ENCODE assay signal across 13 cellular contexts in the genomic region with DNA sequence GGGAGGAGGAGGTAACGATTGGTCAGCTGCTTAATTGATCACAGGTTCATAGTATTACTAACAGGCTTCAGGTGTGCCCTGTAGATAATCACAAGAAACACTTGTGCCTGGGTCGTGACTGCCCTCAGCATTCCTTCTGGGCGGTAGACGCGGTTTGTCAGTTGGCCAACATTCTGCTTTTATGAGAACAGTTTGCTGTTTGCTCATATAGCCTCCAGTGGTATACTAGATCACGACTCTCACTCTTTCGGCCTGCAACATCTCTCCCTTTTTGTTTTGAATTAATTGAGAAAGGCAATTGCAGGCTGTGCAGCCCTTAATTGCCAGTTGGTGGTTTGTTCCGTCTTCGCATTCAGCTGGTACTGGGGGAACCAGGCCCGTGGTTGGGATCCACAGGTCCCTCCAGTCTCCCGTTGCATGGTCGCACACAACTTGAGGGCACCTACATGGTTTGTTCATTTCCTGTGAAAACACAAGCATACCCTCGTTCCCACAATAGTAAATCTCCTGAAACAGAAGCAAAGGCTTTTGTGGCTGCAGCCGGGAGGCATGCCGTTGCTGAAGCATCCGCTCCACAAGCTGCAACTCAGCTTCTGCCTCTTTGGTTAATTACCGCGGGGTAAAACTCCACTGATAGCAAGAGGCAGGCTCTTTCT. TPM values are rescaled to one million over a fixed set of nuclear protein-coding genes. Genes with fewer than 3 reads are reported as not detected.
DNase-seq lines count a peak whose midpoint lies in the region; ATAC-seq and TF ChIP-seq lines count a peak whose summit lies in the region.
"Had no signal": no experiment of that assay in that cellular context is flagged by ENCODE, and none has a peak within 500 bp of the region (broad histone marks: within the 10 kb centered on the region; RNA-seq: fewer than 3 reads in every experiment).

No MANE protein-coding gene starts in this region.

- peaks cover 10% of the 10 kb centered on the region for H3K9me3 Mint-ChIP-seq in activated T-cell treated with anti-CD3 and anti-CD28 coated beads, Interleukin-2, amount 50 U/mL, for 24 hours

- H3K4me3 Mint-ChIP-seq in activated T-cell treated with anti-CD3 and anti-CD28 coated beads, Interleukin-2, amount 50 U/mL, for 24 hours, result no peak overlapping the region
- H3K4me3 Mint-ChIP-seq: stimulated activated effector memory CD8-positive, alpha-beta T cell treated with anti-CD3 and anti-CD28 coated beads, Interleukin-12 subunit alpha, Interleukin-12 subunit beta, amount 100 ng/mL, for 72 hours had no signal

- DNase-seq in activated T-cell treated with anti-CD3 and anti-CD28 coated beads, Interleukin-2, amount 50 U/mL, for 24 hours, result peak; percentile 27
- DNase-seq in activated T-cell treated with anti-CD3 and anti-CD28 coated beads for 4 hours, result no peak
- peak; percentile 28 for DNase-seq in coronary artery (ENCODE audit: low spot score)
- peak; percentile 42 for DNase-seq in sciatic nerve (ENCODE audit: low spot score)
- DNase-seq in SW 1271 (lab: John Stamatoyannopoulos, UW), result no peak
- DNase-seq in NCI-H82 treated with DMSO at 0.1 percent for 48 hours (lab: John Stamatoyannopoulos, UW; ENCODE audit: unreplicated experiment), result no peak
- DNase-seq: body of pancreas, heart right ventricle, NCI-H2081 had no signal

- peaks cover 12% of the 10 kb centered on the region; the same call in 1 of the 2 replicates for H3K9me3 ChIP-seq in Loucy (ENCODE audit: insufficient read depth, low read depth, low read length)

- ATAC-seq in sciatic nerve, result no peak
- ATAC-seq in GM21529 (IDR thresholded peaks at IDR 0.05; ENCODE audit: unreplicated experiment), result no peak
- ATAC-seq: body of pancreas; stimulated activated effector memory CD8-positive, alpha-beta T cell treated with anti-CD3 and anti-CD28 coated beads, Interleukin-12 subunit alpha, Interleukin-12 subunit beta, amount 100 ng/mL, for 72 hours had no signal

- peak overlapping the region; percentile 77 for H3K9ac ChIP-seq in Loucy (ENCODE audit: low read depth, low read length, poor library complexity, severe bottlenecking)

- no peak for TF ChIP-seq CTCF in Loucy (conservative IDR thresholded peaks at IDR 0.05; ENCODE audit: low read length)
- TF ChIP-seq CTCF in coronary artery (IDR thresholded peaks at IDR 0.05), result no peak

- no peaks in the 10 kb centered on the region for H3K36me3 ChIP-seq in Loucy (ENCODE audit: insufficient read depth, low read length)
- H3K36me3 ChIP-seq: heart right ventricle had no signal

- peaks cover 10% of the 10 kb centered on the region for H3K4me1 Mint-ChIP-seq in activated T-cell treated with anti-CD3 and anti-CD28 coated beads, Interleukin-2, amount 50 U/mL, for 24 hours (ENCODE audit: low read depth)
- H3K4me1 Mint-ChIP-seq: stimulated activated effector memory CD8-positive, alpha-beta T cell treated with anti-CD3 and anti-CD28 coated beads, Interleukin-12 subunit alpha, Interleukin-12 subunit beta, amount 100 ng/mL, for 72 hours had no signal

- peaks cover 68% of the 10 kb centered on the region for H3K4me1 ChIP-seq in Loucy (ENCODE audit: insufficient read depth, low read length, poor library complexity, severe bottlenecking)
- H3K4me1 ChIP-seq: body of pancreas, heart right ventricle had no signal

- peaks cover 32% of the 10 kb centered on the region for H3F3A ChIP-seq in Loucy (ENCODE audit: low read depth)

- H2AFZ ChIP-seq in Loucy (ENCODE audit: low read length), result peak overlapping the region; percentile 39

- H3K27ac Mint-ChIP-seq in activated T-cell treated with anti-CD3 and anti-CD28 coated beads, Interleukin-2, amount 50 U/mL, for 24 hours, result no peak overlapping the region
- H3K27ac Mint-ChIP-seq: stimulated activated effector memory CD8-positive, alpha-beta T cell treated with anti-CD3 and anti-CD28 coated beads, Interleukin-12 subunit alpha, Interleukin-12 subunit beta, amount 100 ng/mL, for 72 hours had no signal

- no peaks in the 10 kb centered on the region for H3K27me3 ChIP-seq in Loucy (ENCODE audit: insufficient read depth, low read length, poor library complexity, severe bottlenecking)
- H3K27me3 ChIP-seq: body of pancreas, heart right ventricle had no signal

- H4K20me1 ChIP-seq in Loucy (ENCODE audit: insufficient read depth, low read length, poor library complexity, severe bottlenecking), result no peaks in the 10 kb centered on the region

- H3K4me2 ChIP-seq in Loucy (ENCODE audit: low read depth, low read length, poor library complexity, severe bottlenecking), result peak overlapping the region; percentile 93

- H3K9me2 ChIP-seq in Loucy (replicated peaks; ENCODE audit: low read depth, low read length), result no peaks in the 10 kb centered on the region

- no peaks in the 10 kb centered on the region for H3K27me3 Mint-ChIP-seq in activated T-cell treated with anti-CD3 and anti-CD28 coated beads, Interleukin-2, amount 50 U/mL, for 24 hours

- H3K4me3 ChIP-seq in Loucy (ENCODE audit: low read length, poor library complexity, severe bottlenecking), result peak overlapping the region; percentile 58
- H3K4me3 ChIP-seq in coronary artery, result no peak overlapping the region
- H3K4me3 ChIP-seq: body of pancreas, heart right ventricle had no signal

- no peak overlapping the region for H3K27ac ChIP-seq in coronary artery
- H3K27ac ChIP-seq: body of pancreas, heart right ventricle had no signal

- intact Hi-C loops in sciatic nerve (cut with DNase I), result no loop called here

- no peaks in the 10 kb centered on the region for H3K36me3 Mint-ChIP-seq in activated T-cell treated with anti-CD3 and anti-CD28 coated beads, Interleukin-2, amount 50 U/mL, for 24 hours (ENCODE audit: low read depth)
- H3K36me3 Mint-ChIP-seq: stimulated activated effector memory CD8-positive, alpha-beta T cell treated with anti-CD3 and anti-CD28 coated beads, Interleukin-12 subunit alpha, Interleukin-12 subunit beta, amount 100 ng/mL, for 72 hours had no signal

- no peaks in the 10 kb centered on the region for H3K79me2 ChIP-seq in Loucy (ENCODE audit: insufficient read depth, low read length)

RNA-seq across cellular contexts. Expression of gene GPR17, which starts 30.3 kb away (rescaled TPM):
- total RNA-seq in sciatic nerve, result 4.6 TPM
- total RNA-seq: T-helper 2 cell treated with Interferon-gamma antibody and Interleukin-4, amounts not matched to agents 100 ng/mL and 5 ng/mL, for 36 hours had no signal

RNA-seq across cellular contexts. Expression of gene LIMS2, which starts 59.7 kb away (rescaled TPM):
- total RNA-seq in sciatic nerve, result 194 TPM

Comparison
In these comparisons a context has a peak if more than half of its experiments do, and no peak if none do; other contexts are left out.
1. DNase-seq: peak in activated T-cell treated with anti-CD3 and anti-CD28 coated beads, Interleukin-2, amount 50 U/mL, for 24 hours (single experiment), coronary artery (single experiment) and sciatic nerve (single experiment); none in activated T-cell treated with anti-CD3 and anti-CD28 coated beads for 4 hours (single experiment), SW 1271 (0 of 2) and NCI-H82 treated with DMSO at 0.1 percent for 48 hours (single experiment).